ENCODE assay signal across 31 cellular contexts in the genomic region with DNA sequence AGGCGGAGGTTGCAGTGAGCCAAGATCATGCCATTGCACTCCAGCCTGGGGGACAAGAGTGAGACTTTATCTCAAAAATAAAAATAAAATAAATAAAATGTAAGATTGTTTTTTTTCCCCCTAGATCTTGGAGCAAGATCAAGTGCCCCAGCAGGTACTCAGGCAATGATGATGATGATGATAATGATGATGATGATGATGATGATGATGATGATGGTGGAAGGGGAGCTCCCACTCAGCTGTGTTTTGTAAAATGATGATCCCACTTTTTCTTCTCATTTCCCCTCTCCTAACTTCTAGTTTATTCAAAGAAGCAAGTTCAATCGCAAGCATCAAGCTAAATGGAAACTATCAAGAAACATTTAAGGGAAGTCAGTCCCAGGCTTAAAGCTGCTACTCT. TPM values are rescaled to one million over a fixed set of nuclear protein-coding genes. Genes with fewer than 3 reads are reported as not detected.
"Had no signal": no experiment of that assay in that cellular context is flagged by ENCODE, and none has a peak within 500 bp of the region (broad histone marks: within the 10 kb centered on the region; RNA-seq: fewer than 3 reads in every experiment).

No MANE protein-coding gene starts in this region.

- H3K27me3 Mint-ChIP-seq: activated CD4-positive, alpha-beta T cell treated with anti-CD3 and anti-CD28 coated beads, Interleukin-2, amount 10 ng/mL, durations not matched to agents 7 days and 5 days; activated CD8-positive, alpha-beta T cell treated with anti-CD3 and anti-CD28 coated beads for 36 hours had no signal

- ATAC-seq: body of pancreas had no signal

- H3K9me2 ChIP-seq: SK-N-SH had no signal

- H3K9me3 ChIP-seq: ascending aorta, body of pancreas, Peyer's patch, SJCRH30, SK-N-SH had no signal

- H3K27ac Mint-ChIP-seq: activated CD4-positive, alpha-beta T cell treated with anti-CD3 and anti-CD28 coated beads, Interleukin-2, amount 10 ng/mL, durations not matched to agents 7 days and 5 days; activated CD8-positive, alpha-beta T cell treated with anti-CD3 and anti-CD28 coated beads for 36 hours; activated naive CD4-positive, alpha-beta T cell treated with anti-CD3 and anti-CD28 coated beads, Interleukin-2, amount 50 U/mL, for 72 hours; activated naive CD8-positive, alpha-beta T cell treated with anti-CD3 and anti-CD28 coated beads, Interleukin-2, amount 50 U/mL, for 24 hours; activated T-helper 1 cell treated with anti-CD3 and anti-CD28 coated beads, Interleukin-12 subunit alpha, Interleukin-12 subunit beta, Interleukin-2, Interleukin-4 antibody, amounts not matched to agents 30 ng/mL and 10 ng/mL and 1 ng/mL, durations not matched to agents 14 hours and 24 hours and 36 hours had no signal

- H3K4me3 ChIP-seq: ascending aorta, body of pancreas, Peyer's patch, SJCRH30 had no signal

- H3K4me2 ChIP-seq: SK-N-SH had no signal

- H3K36me3 ChIP-seq: ascending aorta, Peyer's patch, SJCRH30 had no signal

- DNase-seq: activated CD4-positive, alpha-beta T cell treated with anti-CD3 and anti-CD28 coated beads, Interleukin-2, amount 10 ng/mL, durations not matched to agents 7 days and 5 days; activated CD4-positive, CD25-positive, alpha-beta regulatory T cell; activated CD8-positive, alpha-beta memory T cell treated with anti-CD3 and anti-CD28 coated beads, Interleukin-2, amount 50 U/mL, for 4 hours; activated effector memory CD4-positive, alpha-beta T cell treated with anti-CD3 and anti-CD28 coated beads, Interleukin-2, amount 50 U/mL, for 16 hours; activated naive CD4-positive, alpha-beta T cell treated with Interleukin-2 at 50 U/mL for 16 hours; activated naive CD8-positive, alpha-beta T cell treated with anti-CD3 and anti-CD28 coated beads, Interleukin-2, amount 50 U/mL, for 24 hours; activated T-cell treated with anti-CD3 and anti-CD28 coated beads, Interleukin-2, amount 50 U/mL, for 1 hour; amniotic stem cell; body of pancreas; central memory CD4-positive, alpha-beta T cell; Kasumi-1; NCI-H1048; NCI-H2029; NCI-H2107; NCI-H2171 treated with DMSO at 0.1 percent for 48 hours; NCI-H226; NCI-H526; NCI-H774; Peyer's patch; Right ventricle myocardium superior; SJCRH30; SK-N-SH had no signal

- FAIRE-seq: bronchial epithelial cell had no signal

- H3K9ac ChIP-seq: SK-N-SH had no signal

- H3K27me3 ChIP-seq: ascending aorta, body of pancreas, Peyer's patch, SJCRH30 had no signal

- H3K4me3 Mint-ChIP-seq: activated CD4-positive, alpha-beta T cell treated with anti-CD3 and anti-CD28 coated beads, Interleukin-2, amount 10 ng/mL, durations not matched to agents 7 days and 5 days; activated CD8-positive, alpha-beta T cell treated with anti-CD3 and anti-CD28 coated beads for 36 hours; activated naive CD8-positive, alpha-beta T cell treated with anti-CD3 and anti-CD28 coated beads, Interleukin-2, amount 50 U/mL, for 24 hours; activated T-helper 1 cell treated with anti-CD3 and anti-CD28 coated beads, Interleukin-12 subunit alpha, Interleukin-12 subunit beta, Interleukin-2, Interleukin-4 antibody, amounts not matched to agents 30 ng/mL and 10 ng/mL and 1 ng/mL, durations not matched to agents 14 hours and 24 hours and 36 hours had no signal

- H3K4me1 ChIP-seq: ascending aorta, body of pancreas, Peyer's patch, SJCRH30 had no signal

- H3K27ac ChIP-seq: ascending aorta, body of pancreas, Peyer's patch, RWPE1, SJCRH30, VCaP had no signal

RNA-seq across cellular contexts. Expression of a gene that starts 50.3 kb away (rescaled TPM):
- total RNA-seq: bronchial epithelial cell, chondrocyte, NCI-H460, SJCRH30 had no signal
- polyA plus RNA-seq: SK-N-SH had no signal
